In genomic region chr5:158822099-158822498, GRCh38 we compare ENCODE assay signal across 21 cellular contexts.
DNase-seq lines count a peak whose midpoint lies in the region; ATAC-seq and TF ChIP-seq lines count a peak whose summit lies in the region.
"Had no signal": no experiment of that assay in that cellular context is flagged by ENCODE, and none has a peak within 500 bp of the region (broad histone marks: within the 10 kb centered on the region; RNA-seq: fewer than 3 reads in every experiment).

No MANE protein-coding gene starts in this region.

- H2BK12ac ChIP-seq in H9 (ENCODE audit: insufficient read length, low read depth, low read length) = no peak overlapping the region

- H2BK20ac ChIP-seq in H9 (ENCODE audit: low read depth, low read length, poor library complexity, severe bottlenecking) = peak overlapping the region; percentile 75

- no peak overlapping the region for H3K56ac ChIP-seq in H9 (ENCODE audit: insufficient read length, low read depth, low read length)

- no peak overlapping the region for H3K14ac ChIP-seq in H9 (ENCODE audit: insufficient read depth, low read length)

- DNase-seq in H9 (no peak), activated B cell treated with CpG ODN at 0.5 μM for 24 hours (no peak), spleen (no peak), neural progenitor cell (ENCODE audit: low spot score) (no peak)
- DNase-seq in activated naive CD8-positive, alpha-beta T cell treated with anti-CD3 and anti-CD28 coated beads, Interleukin-2, amount 50 U/mL, for 24 hours = no peak
- DNase-seq: BE2C; CD4-positive, CD25-positive, alpha-beta regulatory T cell; DMS153; DND-41; KBM-7; MG63; NCI-H1105 treated with DMSO at 0.1 percent for 48 hours; NCI-H2029; NCI-H446 treated with DMSO at 0.1 percent for 48 hours; NCI-H526 treated with DMSO at 0.1 percent for 48 hours; OCI-M1; Peyer's patch; SHP77 treated with DMSO at 0.1 percent for 48 hours; T-helper 1 cell had no signal

- WGBS in H9 (ENCODE audit: extremely low coverage, insufficient read length, low lambda C conversion rate) = no CpG with 5 or more reads among the region's 4 CpGs
- WGBS in spleen, 5 donors = 64 to 87% (median 70%) methylated on average over 4 of the region's 4 CpGs

- no peak overlapping the region for H3K27ac ChIP-seq in H9 (ENCODE audit: insufficient read length, low read depth, low read length)
- peak overlapping the region in 5 of 8 donors; percentile 11 to 83 (median 75) for H3K27ac ChIP-seq in spleen
- H3K27ac ChIP-seq in neural progenitor cell = no peak overlapping the region

- H3K36me3 Mint-ChIP-seq in H9 (ENCODE audit: insufficient read depth in 1 of 3, low read depth in 3 of 3) (peaks cover 0 to 11% (median 6%) of the 10 kb centered on the region in 3 experiments; a peak in 4 of 7 replicates), activated B cell treated with CpG ODN at 0.5 μM for 24 hours (ENCODE audit: low read depth) (peaks cover 63% of the 10 kb centered on the region), neural progenitor cell (peaks cover 6% of the 10 kb centered on the region)
- peaks cover 1% of the 10 kb centered on the region for H3K36me3 Mint-ChIP-seq in activated naive CD8-positive, alpha-beta T cell treated with anti-CD3 and anti-CD28 coated beads, Interleukin-2, amount 50 U/mL, for 24 hours (ENCODE audit: low read depth)

- H3K79me1 ChIP-seq in H9 (ENCODE audit: insufficient read depth, low read depth, low read length, poor library complexity, severe bottlenecking) = no peaks in the 10 kb centered on the region

- H3K4me2 ChIP-seq in H9 (ENCODE audit: insufficient read depth, insufficient read length, low read length) = no peak overlapping the region
- no peak overlapping the region for H3K4me2 ChIP-seq in neural progenitor cell

- H3F3A ChIP-seq in neural progenitor cell (ENCODE audit: low read depth) = peaks cover 24% of the 10 kb centered on the region

- H3K4ac ChIP-seq in H9 (ENCODE audit: low read depth, low read length) = no peak overlapping the region

- no peak for TF ChIP-seq POLR2A in spleen (IDR thresholded peaks at IDR 0.05)

- H3K27me3 ChIP-seq in H9 (ENCODE audit: insufficient read depth, low read length) = no peaks in the 10 kb centered on the region
- no peaks in the 10 kb centered on the region for H3K27me3 ChIP-seq in spleen (replicated peaks in 1 of 7)
- H3K27me3 ChIP-seq in neural progenitor cell = no peaks in the 10 kb centered on the region
- H3K27me3 ChIP-seq: BE2C, MG63, Peyer's patch had no signal

- H3K27ac Mint-ChIP-seq in H9 (no peak overlapping the region), activated B cell treated with CpG ODN at 0.5 μM for 24 hours (peak overlapping the region; percentile 95), neural progenitor cell (no peak overlapping the region)
- H3K27ac Mint-ChIP-seq in activated naive CD8-positive, alpha-beta T cell treated with anti-CD3 and anti-CD28 coated beads, Interleukin-2, amount 50 U/mL, for 24 hours = no peak overlapping the region

- no peak overlapping the region for H3T11ph ChIP-seq in H9 (ENCODE audit: low read length)

- H3K9me3 ChIP-seq in H9 (ENCODE audit: control insufficient read depth, low read depth, low read length) (no peaks in the 10 kb centered on the region), spleen (peaks cover 0 to 7% (median 0%) of the 10 kb centered on the region in 8 donors), neural progenitor cell (ENCODE audit: low read depth) (no peaks in the 10 kb centered on the region)
- H3K9me3 ChIP-seq: BE2C, Peyer's patch had no signal

- H2AFZ ChIP-seq in H9 (ENCODE audit: low read length) (no peak overlapping the region), neural progenitor cell (replicated peaks) (no peak overlapping the region)

- H4K8ac ChIP-seq in H9 (replicated peaks; ENCODE audit: insufficient read length, low read depth, low read length) = no peak overlapping the region

- H3K4me1 ChIP-seq in H9 (ENCODE audit: insufficient read depth, low read length) (no peaks in the 10 kb centered on the region), spleen (peaks cover 2 to 76% (median 32%) of the 10 kb centered on the region in 6 donors), neural progenitor cell (peaks cover 18% of the 10 kb centered on the region)
- H3K4me1 ChIP-seq: Peyer's patch had no signal

- no peak overlapping the region for H2BK120ac ChIP-seq in H9 (ENCODE audit: low read depth, low read length, poor library complexity, severe bottlenecking)

- H3K27me3 Mint-ChIP-seq in H9 (ENCODE audit: low read depth) = no peaks in the 10 kb centered on the region; the same call in 1 of the 2 replicates
- no peaks in the 10 kb centered on the region for H3K27me3 Mint-ChIP-seq in activated B cell treated with CpG ODN at 0.5 μM for 24 hours
- no peaks in the 10 kb centered on the region for H3K27me3 Mint-ChIP-seq in neural progenitor cell (ENCODE audit: insufficient read depth, low read depth)
- H3K27me3 Mint-ChIP-seq in activated naive CD8-positive, alpha-beta T cell treated with anti-CD3 and anti-CD28 coated beads, Interleukin-2, amount 50 U/mL, for 24 hours = no peaks in the 10 kb centered on the region

- H3K4me3 ChIP-seq in spleen (no peak overlapping the region), neural progenitor cell (no peak overlapping the region)
- H3K4me3 ChIP-seq: MG63, Peyer's patch had no signal

- POLR2A ChIA-PET in activated B cell treated with CpG ODN at 0.5 μM for 24 hours (lab: Charles Lee) = interaction anchor here (1.5 kb wide), 1 partner anchor 53 kb away, joined by 4 read pairs; no protein-coding TSS in a partner anchor

- H3K79me2 ChIP-seq in H9 (ENCODE audit: insufficient read depth, low read length) (no peaks in the 10 kb centered on the region), neural progenitor cell (ENCODE audit: low read depth) (no peaks in the 10 kb centered on the region)

- H3K4me3 Mint-ChIP-seq in H9 = no peak overlapping the region
- no peak overlapping the region for H3K4me3 Mint-ChIP-seq in activated B cell treated with CpG ODN at 0.5 μM for 24 hours
- H3K4me3 Mint-ChIP-seq in neural progenitor cell = no peak overlapping the region
- H3K4me3 Mint-ChIP-seq in activated naive CD8-positive, alpha-beta T cell treated with anti-CD3 and anti-CD28 coated beads, Interleukin-2, amount 50 U/mL, for 24 hours = no peak overlapping the region
- H3K4me3 Mint-ChIP-seq: CD4-positive, CD25-positive, alpha-beta regulatory T cell had no signal

- CTCF ChIA-PET in activated B cell treated with CpG ODN at 0.5 μM for 24 hours (lab: Charles Lee) = no interaction called here

- ATAC-seq in activated B cell treated with CpG ODN at 0.5 μM for 24 hours (ENCODE audit: low read depth) (no peak), HG03354 (IDR thresholded peaks at IDR 0.05; ENCODE audit: poor library complexity, severe bottlenecking, unreplicated experiment) (no peak), GM21825 (IDR thresholded peaks at IDR 0.05; ENCODE audit: unreplicated experiment) (no peak)
- no peak for ATAC-seq in activated naive CD8-positive, alpha-beta T cell treated with anti-CD3 and anti-CD28 coated beads, Interleukin-2, amount 50 U/mL, for 24 hours

- TF ChIP-seq CTCF in H9 (conservative IDR thresholded peaks at IDR 0.05) = no peak
- TF ChIP-seq CTCF in activated B cell treated with CpG ODN at 0.5 μM for 24 hours (IDR thresholded peaks at IDR 0.05) = no peak
- TF ChIP-seq CTCF in spleen (IDR thresholded peaks at IDR 0.05 in 8 of 11, conservative IDR thresholded peaks at IDR 0.05 in 3 of 11) = no peak
- TF ChIP-seq CTCF in neural progenitor cell (IDR thresholded peaks at IDR 0.05) = no peak

- H4K20me1 ChIP-seq in H9 (ENCODE audit: control insufficient read depth, insufficient read depth, insufficient read length) (no peaks in the 10 kb centered on the region), neural progenitor cell (ENCODE audit: low read depth) (no peaks in the 10 kb centered on the region)

- H3K36me3 ChIP-seq in spleen = peaks cover 0 to 10% (median 0%) of the 10 kb centered on the region in 6 donors
- no peaks in the 10 kb centered on the region for H3K36me3 ChIP-seq in neural progenitor cell
- H3K36me3 ChIP-seq: MG63, Peyer's patch had no signal

- no peak overlapping the region for H3K18ac ChIP-seq in H9 (ENCODE audit: insufficient read length, low read depth, low read length)

- H4K91ac ChIP-seq in H9 (ENCODE audit: insufficient read length, low read depth, low read length) = no peak overlapping the region

- H3K9me3 Mint-ChIP-seq in H9 = peaks cover 6 to 9% of the 10 kb centered on the region in 2 experiments
- no peaks in the 10 kb centered on the region for H3K9me3 Mint-ChIP-seq in activated B cell treated with CpG ODN at 0.5 μM for 24 hours
- peaks cover 8% of the 10 kb centered on the region for H3K9me3 Mint-ChIP-seq in neural progenitor cell
- peaks cover 6% of the 10 kb centered on the region for H3K9me3 Mint-ChIP-seq in activated naive CD8-positive, alpha-beta T cell treated with anti-CD3 and anti-CD28 coated beads, Interleukin-2, amount 50 U/mL, for 24 hours

- H3K9ac ChIP-seq in H9 (ENCODE audit: extremely low read depth, insufficient read length, low read length) (no peak overlapping the region), neural progenitor cell (no peak overlapping the region)

- H4K5ac ChIP-seq in H9 (ENCODE audit: insufficient read length, low read depth, low read length) = no peak overlapping the region

- H2BK5ac ChIP-seq in H9 (ENCODE audit: insufficient read length, low read length) = no peak overlapping the region

- H2BK15ac ChIP-seq in H9 (ENCODE audit: low read depth, low read length) = no peak overlapping the region

- H3K23me2 ChIP-seq in H9 (ENCODE audit: insufficient read length, low read depth, low read length, poor library complexity, severe bottlenecking) = no peaks in the 10 kb centered on the region

- intact Hi-C loops in activated B cell treated with CpG ODN at 0.5 μM for 24 hours (cut with micrococcal nuclease) (loop anchor here (5.0 to 10.0 kb wide), 2 partner anchors 70 to 647 kb away; no protein-coding TSS in a partner anchor), spleen (cut with DNase I; ENCODE audit: low total_unique reads) (no loop called here)

- no peak overlapping the region for H3K23ac ChIP-seq in H9 (ENCODE audit: insufficient read length, low read depth, low read length)

- H3K4me1 Mint-ChIP-seq in H9 (peaks cover 11 to 19% of the 10 kb centered on the region in 2 experiments), activated B cell treated with CpG ODN at 0.5 μM for 24 hours (peaks cover 100% of the 10 kb centered on the region), neural progenitor cell (peaks cover 19% of the 10 kb centered on the region)
- peaks cover 49% of the 10 kb centered on the region for H3K4me1 Mint-ChIP-seq in activated naive CD8-positive, alpha-beta T cell treated with anti-CD3 and anti-CD28 coated beads, Interleukin-2, amount 50 U/mL, for 24 hours

- H2AK5ac ChIP-seq in H9 (ENCODE audit: insufficient read length, low read length) = no peak overlapping the region

Comparison
In these comparisons a context has a peak if more than half of its experiments do, and no peak if none do; other contexts are left out.
1. H3K27ac ChIP-seq: peak in spleen (5 of 8); none in H9 (single experiment) and neural progenitor cell (single experiment).